18 cellular contexts compared by ENCODE assay signal in the genomic region with DNA sequence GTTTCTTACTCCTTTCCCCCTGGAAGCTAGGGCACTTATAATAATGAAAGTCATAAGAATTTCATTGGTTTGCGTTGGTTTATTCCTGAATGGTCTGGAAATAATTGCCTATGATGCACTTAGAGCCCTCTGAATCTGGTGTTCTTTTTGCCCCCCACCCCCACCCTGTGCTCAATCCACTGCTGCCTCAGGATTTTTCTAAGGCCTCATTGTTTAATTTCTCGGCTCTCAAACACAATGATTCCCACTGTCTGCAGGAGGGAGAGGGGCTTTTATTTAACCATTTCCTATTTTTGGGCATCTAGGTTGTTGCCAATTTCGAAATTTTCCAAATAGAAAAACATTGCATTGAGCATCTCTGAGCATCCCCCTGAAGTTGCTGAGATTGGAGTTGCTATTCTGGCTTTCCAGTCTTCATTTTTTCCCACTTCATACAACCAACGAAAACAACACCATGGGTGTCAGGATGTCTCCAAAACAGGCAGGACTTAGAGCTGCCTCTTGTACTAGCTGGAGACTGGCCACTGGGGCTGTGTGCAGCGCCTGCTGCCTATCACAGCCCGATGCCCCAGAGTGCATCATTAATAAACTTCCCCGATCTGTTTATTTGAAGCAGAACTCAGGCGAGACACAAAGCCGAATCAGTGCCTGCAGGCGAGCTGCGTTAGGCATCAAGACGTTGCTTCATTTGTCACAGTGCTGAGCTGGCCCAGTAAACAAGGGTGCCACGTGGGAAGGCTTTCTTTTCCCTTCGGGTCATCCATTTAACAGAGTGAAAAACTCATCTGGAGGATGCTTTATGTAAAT. TPM values are rescaled to one million over a fixed set of nuclear protein-coding genes. Genes with fewer than 3 reads are reported as not detected.
DNase-seq lines count a peak whose midpoint lies in the region; ATAC-seq, FAIRE-seq and TF ChIP-seq lines count a peak whose summit lies in the region.
"Had no signal": no experiment of that assay in that cellular context is flagged by ENCODE, and none has a peak within 500 bp of the region (broad histone marks: within the 10 kb centered on the region; RNA-seq: fewer than 3 reads in every experiment).

No MANE protein-coding gene starts in this region.

- ATAC-seq in HG03045 (IDR thresholded peaks at IDR 0.05; ENCODE audit: unreplicated experiment) = no peak
- ATAC-seq: HCT116, right lobe of liver had no signal

- in situ Hi-C loops in mammary epithelial cell (cut with MboI; ENCODE audit: low sequenced_read_pairs in 2 of 2) = no loop called here

- H3K4me2 ChIP-seq in mammary epithelial cell (ENCODE audit: insufficient read depth, low read depth, low read length) = no peak overlapping the region

- dilution Hi-C loops in mammary epithelial cell (cut with HindIII; ENCODE audit: low sequenced_read_pairs) = no loop called here

- no peak overlapping the region for H3K4me3 ChIP-seq in mammary epithelial cell (replicated peaks in 1 of 3; ENCODE audit: insufficient read depth in 1 of 3, low read depth in 2 of 3, low read length in 3 of 3)
- H3K4me3 ChIP-seq in breast epithelium = no peak overlapping the region
- H3K4me3 ChIP-seq: right lobe of liver, thyroid gland had no signal

- no peaks in the 10 kb centered on the region for H3K36me3 ChIP-seq in mammary epithelial cell (ENCODE audit: insufficient read depth, low read length)
- no peaks in the 10 kb centered on the region for H3K36me3 ChIP-seq in breast epithelium
- H3K36me3 ChIP-seq: right lobe of liver, thyroid gland, WERI-Rb-1 had no signal

- H3K27me3 ChIP-seq in mammary epithelial cell (ENCODE audit: insufficient read depth, low read length) = no peaks in the 10 kb centered on the region
- no peaks in the 10 kb centered on the region for H3K27me3 ChIP-seq in breast epithelium
- H3K27me3 ChIP-seq: right lobe of liver, thyroid gland had no signal

- DNase-seq in mammary epithelial cell (no peak), breast epithelium (ENCODE audit: low spot score in 2 of 2) (no peak), medulla oblongata (ENCODE audit: extremely low spot score) (peak; percentile 92), urothelium cell line (ENCODE audit: low spot score) (no peak), NCI-H1694 (lab: John Stamatoyannopoulos, UW) (no peak), A172 (ENCODE audit: low spot score) (no peak)
- DNase-seq: DMS153, NCI-H1092 treated with DMSO at 0.1 percent for 48 hours, NCI-H774, right lobe of liver, thyroid gland, WERI-Rb-1 had no signal

- WGBS in mammary epithelial cell (ENCODE audit: low coverage, missing lambda C conversion rate) = 31% methylated on average over 14 of the region's 14 CpGs

- intact Hi-C loops in mammary epithelial cell (cut with micrococcal nuclease) = no loop called here
- intact Hi-C loops in breast epithelium (cut with DNase I; ENCODE audit: low total_unique reads) = no loop called here

- no TSS peak for BruUV-seq in mammary epithelial cell (replicated peaks; lab: Mats Ljungman, UMichigan)

- H3K9ac ChIP-seq in mammary epithelial cell (ENCODE audit: insufficient read depth, low read length) = no peak overlapping the region

- no peak for TF ChIP-seq POLR2A in breast epithelium (IDR thresholded peaks at IDR 0.05)

- FAIRE-seq in urothelium cell line (lab: Jason Lieb, UNC) = peak; percentile 5
- FAIRE-seq: endothelial cell of umbilical vein, GM12891 had no signal

- CTCF ChIA-PET in mammary epithelial cell (lab: Charles Lee; ENCODE audit: low non-redundant PET) = no interaction called here

- TF ChIP-seq CTCF in mammary epithelial cell (conservative IDR thresholded peaks at IDR 0.05 in 1 of 2, IDR thresholded peaks at IDR 0.05 in 1 of 2; ENCODE audit: extremely low read depth in 1 of 2, insufficient read depth in 1 of 2, low read depth in 1 of 2, low read length in 2 of 2) (no peak), breast epithelium (IDR thresholded peaks at IDR 0.05) (no peak)

- no peaks in the 10 kb centered on the region for H3K79me2 ChIP-seq in mammary epithelial cell (ENCODE audit: insufficient read depth, low read length)

- H3K27ac ChIP-seq in mammary epithelial cell (ENCODE audit: insufficient read depth, low read depth, low read length) (no peak overlapping the region), breast epithelium (no peak overlapping the region), cingulate gyrus (ENCODE audit: low read depth, low read length) (peak overlapping the region; percentile 82)
- H3K27ac ChIP-seq: 22Rv1, right lobe of liver, thyroid gland had no signal

- H3K9me3 ChIP-seq in mammary epithelial cell (replicated peaks; ENCODE audit: insufficient read depth, low read length) (no peaks in the 10 kb centered on the region), breast epithelium (peaks cover 17 to 23% of the 10 kb centered on the region in 2 donors)
- H3K9me3 ChIP-seq: right lobe of liver, thyroid gland had no signal

- peak overlapping the region; percentile 10 for H2AFZ ChIP-seq in mammary epithelial cell (ENCODE audit: low read depth, low read length)

- no peaks in the 10 kb centered on the region for H4K20me1 ChIP-seq in mammary epithelial cell (ENCODE audit: insufficient read depth, low read length)

- H3K4me1 ChIP-seq in mammary epithelial cell (ENCODE audit: insufficient read depth, low read length) (no peaks in the 10 kb centered on the region), breast epithelium (no peaks in the 10 kb centered on the region)
- H3K4me1 ChIP-seq: right lobe of liver, thyroid gland had no signal

RNA-seq across cellular contexts. Expression of a gene that starts 1.8 kb away (rescaled TPM):
- under 1 TPM in 1 of 2 donors, not detected in 1; under 0.01 TPM for total RNA-seq in mammary epithelial cell
- 0.05 TPM for polyA plus RNA-seq in mammary epithelial cell
- polyA minus RNA-seq in mammary epithelial cell = not detected
- not detected for total RNA-seq in breast epithelium
- not detected in 2 replicates for total RNA-seq in A172 (2014; rRNA removed; shearing (Covaris generic))
- total RNA-seq: endothelial cell of umbilical vein, right lobe of liver had no signal
- polyA plus RNA-seq: endothelial cell of umbilical vein had no signal

RNA-seq across cellular contexts. Expression of a gene that starts 39.1 kb away (rescaled TPM):
- total RNA-seq in mammary epithelial cell (100 to 1,000 TPM in 1 of 2 donors, 10 to 100 TPM in 1; 89.8 to 257 TPM), breast epithelium (100 to 1,000 TPM in 1 of 3 donors, 10 to 100 TPM in 2; 67.2 to 146 (median 76.8) TPM)
- polyA plus RNA-seq in mammary epithelial cell = 37.2 TPM
- 51.4 TPM for polyA minus RNA-seq in mammary epithelial cell
- total RNA-seq in A172 (2014; rRNA removed; shearing (Covaris generic)) = 26.9 and 40.2 TPM in 2 replicates
